Comparison of ENCODE assay signal across 8 cellular contexts in genomic region chr14:91892918-91893527, GRCh38. TPM values are rescaled to one million over a fixed set of nuclear protein-coding genes. Genes with fewer than 3 reads are reported as not detected.
A peak's percentile ranks its signal among the peaks of the same experiment; 100 is the strongest.
DNase-seq lines count a peak whose midpoint lies in the region; ATAC-seq, FAIRE-seq and TF ChIP-seq lines count a peak whose summit lies in the region.

No MANE protein-coding gene starts in this region.

- H3K4me1 ChIP-seq in pancreas (peaks cover 26 to 53% (median 37%) of the 10 kb centered on the region in 3 donors), ovary (ENCODE audit: insufficient read depth) (peaks cover 11% of the 10 kb centered on the region)

- intact Hi-C loops in pancreas (cut with DNase I): loop anchor here in 1 of 3 donors (10.0 kb wide), 1 partner anchor 138 kb away; no protein-coding TSS in a partner anchor
- intact Hi-C loops in ovary (cut with DNase I): no loop called here

- TF ChIP-seq POLR2A in ovary (IDR thresholded peaks at IDR 0.05): no peak

- H3K4me3 Mint-ChIP-seq in activated T-cell treated with anti-CD3 and anti-CD28 coated beads, Interleukin-2, amount 50 U/mL, for 72 hours: peak overlapping the region in 1 of 2 donors; percentile 58
- H3K4me3 Mint-ChIP-seq in central memory CD8-positive, alpha-beta T cell: no peak overlapping the region

- no peak for TF ChIP-seq EP300 in ovary (IDR thresholded peaks at IDR 0.05)

- peak; percentile 53 to 60 for ATAC-seq in activated T-cell treated with anti-CD3 and anti-CD28 coated beads, Interleukin-2, amount 50 U/mL, for 72 hours (replicated peaks in 1 of 2)
- ATAC-seq in central memory CD8-positive, alpha-beta T cell (replicated peaks; ENCODE audit: extremely low read depth, poor library complexity, severe bottlenecking): peak; percentile 50
- ATAC-seq in pancreas: no peak
- no peak for ATAC-seq in HG03175 (IDR thresholded peaks at IDR 0.05; ENCODE audit: unreplicated experiment)

- 52 to 57% methylated on average over 10 of the region's 10 CpGs for WGBS in pancreas, 2 donors
- WGBS in ovary, 3 donors: 68 to 86% (median 76%) methylated on average over 10 of the region's 10 CpGs

- H3K27me3 Mint-ChIP-seq in activated T-cell treated with anti-CD3 and anti-CD28 coated beads, Interleukin-2, amount 50 U/mL, for 72 hours (ENCODE audit: low read depth): no peaks in the 10 kb centered on the region
- no peaks in the 10 kb centered on the region for H3K27me3 Mint-ChIP-seq in central memory CD8-positive, alpha-beta T cell

- H3K9me3 ChIP-seq in pancreas (no peaks in the 10 kb centered on the region), ovary (no peaks in the 10 kb centered on the region)

- H3K4me1 Mint-ChIP-seq in activated T-cell treated with anti-CD3 and anti-CD28 coated beads, Interleukin-2, amount 50 U/mL, for 72 hours (ENCODE audit: low read depth): peaks cover 47% of the 10 kb centered on the region
- peaks cover 63% of the 10 kb centered on the region for H3K4me1 Mint-ChIP-seq in central memory CD8-positive, alpha-beta T cell

- H3K27me3 ChIP-seq in pancreas (no peaks in the 10 kb centered on the region), ovary (no peaks in the 10 kb centered on the region)

- no peaks in the 10 kb centered on the region for H3K36me3 Mint-ChIP-seq in activated T-cell treated with anti-CD3 and anti-CD28 coated beads, Interleukin-2, amount 50 U/mL, for 72 hours (ENCODE audit: insufficient read depth in 2 of 2)
- peaks cover 3% of the 10 kb centered on the region for H3K36me3 Mint-ChIP-seq in central memory CD8-positive, alpha-beta T cell (ENCODE audit: insufficient read depth)

- H3K27ac ChIP-seq in pancreas: peak overlapping the region in 3 of 4 donors; percentile 13 to 84 (median 78)
- H3K27ac ChIP-seq in ovary: no peak overlapping the region

- no peak for FAIRE-seq in pancreas (lab: Jason Lieb, UNC)

- peak; percentile 47 to 59 for DNase-seq in activated T-cell treated with anti-CD3 and anti-CD28 coated beads, Interleukin-2, amount 50 U/mL, for 72 hours
- DNase-seq in activated T-cell treated with anti-CD3 and anti-CD28 coated beads, Interleukin-2, amount 50 U/mL, for 48 hours: no peak
- DNase-seq in NCI-H1694 treated with DMSO at 0.1 percent for 48 hours (lab: John Stamatoyannopoulos, UW) (peak; percentile 32), pancreas (no peak), ovary (no peak), NCI-H2081 (lab: John Stamatoyannopoulos, UW) (no peak)
- DNase-seq in central memory CD8-positive, alpha-beta T cell (ENCODE audit: low spot score in 2 of 2): no peak

- H3K36me3 ChIP-seq in pancreas: no peaks in the 10 kb centered on the region
- no peaks in the 10 kb centered on the region for H3K36me3 ChIP-seq in ovary

- H3K9me3 Mint-ChIP-seq in activated T-cell treated with anti-CD3 and anti-CD28 coated beads, Interleukin-2, amount 50 U/mL, for 72 hours: no peaks in the 10 kb centered on the region
- H3K9me3 Mint-ChIP-seq in central memory CD8-positive, alpha-beta T cell: no peaks in the 10 kb centered on the region

- H3K4me3 ChIP-seq in pancreas (no peak overlapping the region), ovary (no peak overlapping the region)

- TF ChIP-seq CTCF in pancreas (IDR thresholded peaks at IDR 0.05) (peak in 2 of 4 donors; percentile 10 to 36), ovary (IDR thresholded peaks at IDR 0.05) (no peak)

- peak overlapping the region; percentile 87 for H3K27ac Mint-ChIP-seq in activated T-cell treated with anti-CD3 and anti-CD28 coated beads, Interleukin-2, amount 50 U/mL, for 72 hours
- H3K27ac Mint-ChIP-seq in central memory CD8-positive, alpha-beta T cell (ENCODE audit: low read depth): no peak overlapping the region

RNA-seq across cellular contexts. Expression of gene TC2N, which starts 25.7 kb away (rescaled TPM):
- total RNA-seq in activated T-cell treated with anti-CD3 and anti-CD28 coated beads, Interleukin-2, amount 50 U/mL, for 72 hours: 10 to 100 TPM; 38.1 to 55.4 TPM
- total RNA-seq in pancreas (100 to 1,000 TPM in 5 of 6 donors, 10 to 100 TPM in 1; 96.5 to 215 (median 119) TPM), ovary (10 to 100 TPM in 4 of 7 donors, 1 to 10 TPM in 3; 2.2 to 81.7 (median 14.7) TPM)
- polyA plus RNA-seq in pancreas (10 to 100 TPM; 23.9 to 45.4 TPM), ovary (10 to 100 TPM in 1 of 2 donors, 1 to 10 TPM in 1; 5.4 to 12.4 TPM)

RNA-seq across cellular contexts. Expression of gene FBLN5, which starts 54.5 kb away (rescaled TPM):
- total RNA-seq in activated T-cell treated with anti-CD3 and anti-CD28 coated beads, Interleukin-2, amount 50 U/mL, for 72 hours: 1 to 10 TPM; 3.0 to 5.6 TPM
- 10 to 100 TPM; 11.5 to 34.3 (median 23.3) TPM for total RNA-seq in pancreas
- 10 to 100 TPM; 21.4 to 22.5 TPM for polyA plus RNA-seq in pancreas
- 100 to 1,000 TPM in 4 of 7 donors, 10 to 100 TPM in 3; 39.2 to 187 (median 137) TPM for total RNA-seq in ovary
- 100 to 1,000 TPM in 1 of 2 donors, 10 to 100 TPM in 1; 90.7 to 353 TPM for polyA plus RNA-seq in ovary

Comparison
In these comparisons a context has a peak if more than half of its experiments do, and no peak if none do; other contexts are left out.
1. DNase-seq: peak in activated T-cell treated with anti-CD3 and anti-CD28 coated beads, Interleukin-2, amount 50 U/mL, for 72 hours (2 of 2) and NCI-H1694 treated with DMSO at 0.1 percent for 48 hours (single experiment); none in activated T-cell treated with anti-CD3 and anti-CD28 coated beads, Interleukin-2, amount 50 U/mL, for 48 hours (0 of 2), central memory CD8-positive, alpha-beta T cell (0 of 2), pancreas (0 of 6), ovary (0 of 5) and NCI-H2081 (0 of 2).
2. ATAC-seq: peak in activated T-cell treated with anti-CD3 and anti-CD28 coated beads, Interleukin-2, amount 50 U/mL, for 72 hours (2 of 2) and central memory CD8-positive, alpha-beta T cell (single experiment); none in pancreas (0 of 4) and HG03175 (single experiment).
3. H3K27ac ChIP-seq: peak in pancreas (3 of 4); none in ovary (0 of 2).